ENCODE assay signal across 21 cellular contexts in genomic region chr12:31722580-31722979, GRCh38. TPM values are rescaled to one million over a fixed set of nuclear protein-coding genes. Genes with fewer than 3 reads are reported as not detected.
DNase-seq lines count a peak whose midpoint lies in the region; ATAC-seq lines count a peak whose summit lies in the region.
"Had no signal": no experiment of that assay in that cellular context is flagged by ENCODE, and none has a peak within 500 bp of the region (broad histone marks: within the 10 kb centered on the region; RNA-seq: fewer than 3 reads in every experiment).

No MANE protein-coding gene starts in this region.

- no peaks in the 10 kb centered on the region for H3K9me3 ChIP-seq in thymus (ENCODE audit: control insufficient read depth)
- H3K9me3 ChIP-seq: gastrocnemius medialis, SJSA1 had no signal

- H3K27me3 ChIP-seq in mesendoderm (ENCODE audit: insufficient read depth, low read length, poor library complexity) (no peaks in the 10 kb centered on the region), thymus (ENCODE audit: control insufficient read depth, insufficient read depth) (no peaks in the 10 kb centered on the region)
- H3K27me3 ChIP-seq: gastrocnemius medialis, SJSA1 had no signal

- no peaks in the 10 kb centered on the region for H3K36me3 ChIP-seq in mesendoderm (ENCODE audit: control insufficient read depth, insufficient read depth, low read length)
- H3K36me3 ChIP-seq in thymus (ENCODE audit: control insufficient read depth, insufficient read depth) = peaks cover 8% of the 10 kb centered on the region
- H3K36me3 ChIP-seq: gastrocnemius medialis, SJSA1, WERI-Rb-1 had no signal

- no peak overlapping the region for H3K27ac ChIP-seq in mesendoderm (ENCODE audit: low read depth, low read length)
- peak overlapping the region; percentile 56 for H3K27ac ChIP-seq in thymus (ENCODE audit: low read depth)
- H3K27ac ChIP-seq: gastrocnemius medialis, SJSA1, WERI-Rb-1 had no signal

- no peak overlapping the region for H3K4me2 ChIP-seq in mesendoderm (ENCODE audit: low read length)

- WGBS in mesendoderm (ENCODE audit: extremely low coverage, insufficient coverage, low lambda C conversion rate) = no CpG with 5 or more reads among the region's 2 CpGs
- 98% methylated on average over 2 of the region's 2 CpGs for WGBS in thymus

- H3K4me1 ChIP-seq in mesendoderm (ENCODE audit: control insufficient read depth, low read depth, low read length) (peaks cover 5% of the 10 kb centered on the region), thymus (ENCODE audit: control insufficient read depth, insufficient read depth, low read length) (peaks cover 14% of the 10 kb centered on the region)

- H3K4me1 Mint-ChIP-seq in activated T-cell treated with anti-CD3 and anti-CD28 coated beads, Interleukin-2, amount 50 U/mL, for 72 hours (ENCODE audit: low read depth) = peaks cover 48% of the 10 kb centered on the region
- H3K4me1 Mint-ChIP-seq in activated CD8-positive, alpha-beta T cell treated with anti-CD3 and anti-CD28 coated beads, Interleukin-2, amount 10 ng/mL, durations not matched to agents 7 days and 5 days (ENCODE audit: low read depth) = peaks cover 49% of the 10 kb centered on the region

- no peak overlapping the region for H2BK15ac ChIP-seq in mesendoderm (replicated peaks; ENCODE audit: low read depth)

- H3K18ac ChIP-seq in mesendoderm (ENCODE audit: low read length) = no peak overlapping the region

- H3K27me3 Mint-ChIP-seq in activated T-cell treated with anti-CD3 and anti-CD28 coated beads, Interleukin-2, amount 50 U/mL, for 72 hours (ENCODE audit: low read depth) = no peaks in the 10 kb centered on the region
- no peaks in the 10 kb centered on the region for H3K27me3 Mint-ChIP-seq in activated CD8-positive, alpha-beta T cell treated with anti-CD3 and anti-CD28 coated beads, Interleukin-2, amount 10 ng/mL, durations not matched to agents 7 days and 5 days (ENCODE audit: low read depth)
- H3K27me3 Mint-ChIP-seq: activated naive CD4-positive, alpha-beta T cell treated with anti-CD3 and anti-CD28 coated beads, Interleukin-2, amount 10 ng/mL, durations not matched to agents 7 days and 5 days; progenitor cell of endocrine pancreas had no signal

- ATAC-seq in activated T-cell treated with anti-CD3 and anti-CD28 coated beads, Interleukin-2, amount 50 U/mL, for 72 hours (replicated peaks in 1 of 2) = no peak
- ATAC-seq in activated CD8-positive, alpha-beta T cell treated with anti-CD3 and anti-CD28 coated beads, Interleukin-2, amount 10 ng/mL, durations not matched to agents 7 days and 5 days = no peak
- ATAC-seq: gastrocnemius medialis, PC-3 had no signal

- no peak overlapping the region for H4K5ac ChIP-seq in mesendoderm (ENCODE audit: low read length)

- H3K4me3 ChIP-seq in mesendoderm (ENCODE audit: low read length) = no peak overlapping the region
- no peak overlapping the region for H3K4me3 ChIP-seq in thymus (ENCODE audit: low read length)
- H3K4me3 ChIP-seq: gastrocnemius medialis, SJSA1 had no signal

- CTCF ChIA-PET in activated CD8-positive, alpha-beta T cell treated with anti-CD3 and anti-CD28 coated beads, Interleukin-2, amount 10 ng/mL, durations not matched to agents 7 days and 5 days (lab: Charles Lee) = interaction anchor here (1.0 to 1.6 kb wide), 3 partner anchors 8 to 238 kb away, joined by 3 read pairs; no protein-coding TSS in a partner anchor

- H4K8ac ChIP-seq in mesendoderm (ENCODE audit: low read depth, low read length) = no peak overlapping the region

- H3K9ac ChIP-seq in mesendoderm (ENCODE audit: low read length) = no peak overlapping the region

- H3K9me3 Mint-ChIP-seq in activated T-cell treated with anti-CD3 and anti-CD28 coated beads, Interleukin-2, amount 50 U/mL, for 72 hours = peaks cover 5 to 7% of the 10 kb centered on the region in 2 donors
- H3K9me3 Mint-ChIP-seq in activated CD8-positive, alpha-beta T cell treated with anti-CD3 and anti-CD28 coated beads, Interleukin-2, amount 10 ng/mL, durations not matched to agents 7 days and 5 days (ENCODE audit: insufficient read depth) = peaks cover 21% of the 10 kb centered on the region

- no peak overlapping the region for H2AK5ac ChIP-seq in mesendoderm (ENCODE audit: low read length)

- H3K4me3 Mint-ChIP-seq in activated T-cell treated with anti-CD3 and anti-CD28 coated beads, Interleukin-2, amount 50 U/mL, for 72 hours = peak overlapping the region; percentile 32 to 44
- H3K4me3 Mint-ChIP-seq in activated CD8-positive, alpha-beta T cell treated with anti-CD3 and anti-CD28 coated beads, Interleukin-2, amount 10 ng/mL, durations not matched to agents 7 days and 5 days = no peak overlapping the region
- H3K4me3 Mint-ChIP-seq: activated naive CD4-positive, alpha-beta T cell treated with anti-CD3 and anti-CD28 coated beads, Interleukin-2, amount 10 ng/mL, durations not matched to agents 7 days and 5 days; T-helper 2 cell treated with Interferon-gamma antibody and Interleukin-4, amounts not matched to agents 5 μg/mL and 100 μg/mL, for 36 hours had no signal

- H3K79me2 ChIP-seq in mesendoderm (ENCODE audit: control insufficient read depth, insufficient read depth, low read length) = no peaks in the 10 kb centered on the region

- H3K56ac ChIP-seq in mesendoderm (ENCODE audit: low read length) = no peak overlapping the region

- peaks cover 11 to 26% of the 10 kb centered on the region in 2 donors for H3K36me3 Mint-ChIP-seq in activated T-cell treated with anti-CD3 and anti-CD28 coated beads, Interleukin-2, amount 50 U/mL, for 72 hours (ENCODE audit: insufficient read depth in 2 of 2)
- H3K36me3 Mint-ChIP-seq in activated CD8-positive, alpha-beta T cell treated with anti-CD3 and anti-CD28 coated beads, Interleukin-2, amount 10 ng/mL, durations not matched to agents 7 days and 5 days (ENCODE audit: low read depth) = peaks cover 54% of the 10 kb centered on the region

- peaks cover 2% of the 10 kb centered on the region for H3K79me1 ChIP-seq in mesendoderm (ENCODE audit: low read length)

- POLR2A ChIA-PET in activated CD8-positive, alpha-beta T cell treated with anti-CD3 and anti-CD28 coated beads, Interleukin-2, amount 10 ng/mL, durations not matched to agents 7 days and 5 days (lab: Charles Lee) = interaction anchor here (1.2 to 1.5 kb wide), 2 partner anchors 63 to 240 kb away, joined by 3 to 6 read pairs; partner anchors contain the start of gene ETFBKMT

- H3K27ac Mint-ChIP-seq in activated T-cell treated with anti-CD3 and anti-CD28 coated beads, Interleukin-2, amount 50 U/mL, for 72 hours = peak overlapping the region; percentile 16
- peak overlapping the region; percentile 49 for H3K27ac Mint-ChIP-seq in activated CD8-positive, alpha-beta T cell treated with anti-CD3 and anti-CD28 coated beads, Interleukin-2, amount 10 ng/mL, durations not matched to agents 7 days and 5 days

- no peak overlapping the region for H3K23ac ChIP-seq in mesendoderm (ENCODE audit: low read length)

- DNase-seq in activated T-cell treated with anti-CD3 and anti-CD28 coated beads, Interleukin-2, amount 50 U/mL, for 72 hours = no peak
- DNase-seq in activated T-cell treated with anti-CD3 and anti-CD28 coated beads, Interleukin-2, amount 50 U/mL, for 48 hours = no peak
- DNase-seq in activated CD8-positive, alpha-beta T cell treated with anti-CD3 and anti-CD28 coated beads, Interleukin-2, amount 10 ng/mL, durations not matched to agents 7 days and 5 days = no peak
- DNase-seq in mesendoderm (no peak), AML-193 (lab: John Stamatoyannopoulos, UW) (no peak), NCI-H345 (lab: John Stamatoyannopoulos, UW) (no peak)
- DNase-seq in stimulated activated CD4-positive, alpha-beta T cell treated with anti-CD3 and anti-CD28 coated beads, Interleukin-4, amount 100 ng/mL, for 1 hour = no peak
- DNase-seq: activated naive CD4-positive, alpha-beta T cell treated with anti-CD3 and anti-CD28 coated beads, Interleukin-2, amount 10 ng/mL, durations not matched to agents 7 days and 5 days; activated T-cell treated with anti-CD3 and anti-CD28 coated beads for 4 hours; C1 segment of cervical spinal cord; DMS 273 treated with DMSO at 0.1 percent for 48 hours; gastrocnemius medialis; MM.1S; NCI-H774; PC-3; stimulated activated CD4-positive, alpha-beta T cell treated with anti-CD3 and anti-CD28 coated beads, Interleukin-2, amount 100 ng/mL, for 24 hours; WERI-Rb-1 had no signal

- H2BK5ac ChIP-seq in mesendoderm (ENCODE audit: low read length) = no peak overlapping the region

- no peak overlapping the region for H2BK120ac ChIP-seq in mesendoderm (ENCODE audit: low read depth, low read length)

- peak overlapping the region; percentile 21 for H3K4ac ChIP-seq in mesendoderm (ENCODE audit: low read depth, low read length)

RNA-seq across cellular contexts. Expression of gene AMN1, which starts 6.2 kb away (rescaled TPM):
- 1 to 10 TPM; 4.2 to 4.5 TPM for total RNA-seq in activated T-cell treated with anti-CD3 and anti-CD28 coated beads, Interleukin-2, amount 50 U/mL, for 72 hours
- total RNA-seq in activated CD8-positive, alpha-beta T cell treated with anti-CD3 and anti-CD28 coated beads, Interleukin-2, amount 10 ng/mL, durations not matched to agents 7 days and 5 days = 1 to 10 TPM; 3.4 to 3.5 TPM
- polyA plus RNA-seq in mesendoderm (2013, experiment 1 of 2) = 8.7 TPM
- polyA plus RNA-seq in mesendoderm (2013, experiment 2 of 2) = 7.9 TPM
- 24.4 TPM for polyA plus RNA-seq in thymus
